8 cellular contexts compared by ENCODE assay signal in the genomic region with DNA sequence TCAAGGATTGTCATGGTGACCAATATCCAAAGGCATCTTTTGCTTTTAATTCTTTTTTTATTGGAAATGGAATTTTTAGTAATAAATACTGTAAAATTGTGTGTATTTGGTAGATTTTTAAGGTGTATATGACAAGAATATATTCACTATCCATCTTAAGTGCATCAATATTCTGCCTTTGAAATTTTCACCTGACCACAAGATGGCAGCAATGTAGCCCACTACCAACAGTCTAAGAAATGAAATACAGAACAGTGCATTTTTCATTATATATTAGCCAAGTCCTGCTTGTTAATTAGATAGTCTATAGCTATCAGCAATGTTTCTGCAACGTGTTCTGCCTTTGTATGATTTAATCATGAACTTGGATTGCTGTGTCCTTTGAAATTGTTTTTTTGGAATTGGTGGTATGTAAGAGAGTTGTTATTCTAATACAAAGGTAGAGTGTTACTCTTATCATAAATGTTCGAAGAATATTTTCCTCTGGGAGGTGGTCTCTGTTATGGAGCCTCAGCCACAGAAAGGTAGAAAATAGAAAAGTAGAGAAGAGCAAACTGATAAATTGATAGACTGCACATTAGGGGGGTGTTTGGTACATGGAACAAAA. TPM values are rescaled to one million over a fixed set of nuclear protein-coding genes. Genes with fewer than 3 reads are reported as not detected.
A peak's percentile ranks its signal among the peaks of the same experiment; 100 is the strongest.
DNase-seq lines count a peak whose midpoint lies in the region; ATAC-seq and TF ChIP-seq lines count a peak whose summit lies in the region.

No MANE protein-coding gene starts in this region.

- H3K4me1 Mint-ChIP-seq in activated CD4-positive, alpha-beta memory T cell treated with anti-CD3 and anti-CD28 coated beads for 36 hours (ENCODE audit: low read depth), result no peaks in the 10 kb centered on the region
- H3K4me1 Mint-ChIP-seq in activated CD4-positive, alpha-beta memory T cell treated with anti-CD3 and anti-CD28 coated beads, Interleukin-2, amount 10 ng/mL, durations not matched to agents 7 days and 5 days, result peaks cover 5% of the 10 kb centered on the region

- H3K4me3 ChIP-seq in HFF-Myc (replicated peaks; ENCODE audit: low read depth, low read length) (no peak overlapping the region), fibroblast of pulmonary artery (replicated peaks; ENCODE audit: low read depth, low read length) (no peak overlapping the region)

- no peak for ATAC-seq in HG02840 (IDR thresholded peaks at IDR 0.05; ENCODE audit: low FRiP score, unreplicated experiment)

- no peaks in the 10 kb centered on the region for H3K27me3 Mint-ChIP-seq in activated CD4-positive, alpha-beta memory T cell treated with anti-CD3 and anti-CD28 coated beads for 36 hours
- no peaks in the 10 kb centered on the region for H3K27me3 Mint-ChIP-seq in activated CD4-positive, alpha-beta memory T cell treated with anti-CD3 and anti-CD28 coated beads, Interleukin-2, amount 10 ng/mL, durations not matched to agents 7 days and 5 days

- H3K27ac ChIP-seq in RWPE1, result no peak overlapping the region

- no peaks in the 10 kb centered on the region for H3K36me3 Mint-ChIP-seq in activated CD4-positive, alpha-beta memory T cell treated with anti-CD3 and anti-CD28 coated beads for 36 hours
- no peaks in the 10 kb centered on the region for H3K36me3 Mint-ChIP-seq in activated CD4-positive, alpha-beta memory T cell treated with anti-CD3 and anti-CD28 coated beads, Interleukin-2, amount 10 ng/mL, durations not matched to agents 7 days and 5 days (ENCODE audit: low read depth)

- H3K9me3 Mint-ChIP-seq in activated CD4-positive, alpha-beta memory T cell treated with anti-CD3 and anti-CD28 coated beads for 36 hours, result no peaks in the 10 kb centered on the region
- H3K9me3 Mint-ChIP-seq in activated CD4-positive, alpha-beta memory T cell treated with anti-CD3 and anti-CD28 coated beads, Interleukin-2, amount 10 ng/mL, durations not matched to agents 7 days and 5 days, result no peaks in the 10 kb centered on the region

- H3K4me3 Mint-ChIP-seq in activated CD4-positive, alpha-beta memory T cell treated with anti-CD3 and anti-CD28 coated beads for 36 hours, result no peak overlapping the region
- H3K4me3 Mint-ChIP-seq in activated CD4-positive, alpha-beta memory T cell treated with anti-CD3 and anti-CD28 coated beads, Interleukin-2, amount 10 ng/mL, durations not matched to agents 7 days and 5 days, result no peak overlapping the region

- peak; percentile 51 for TF ChIP-seq CTCF in HFF-Myc (IDR thresholded peaks at IDR 0.05; ENCODE audit: low read depth, low read length, missing control alignments)
- peak; percentile 78 for TF ChIP-seq CTCF in RWPE1 (conservative IDR thresholded peaks at IDR 0.05; ENCODE audit: low read depth)
- peak; percentile 67 for TF ChIP-seq CTCF in fibroblast of pulmonary artery (IDR thresholded peaks at IDR 0.05; ENCODE audit: low read length, missing control alignments)

- intact Hi-C loops in activated CD4-positive, alpha-beta memory T cell treated with anti-CD3 and anti-CD28 coated beads for 36 hours (cut with micrococcal nuclease), result loop anchor here (1.0 to 5.0 kb wide), 3 partner anchors 33 to 292 kb away; no protein-coding TSS in a partner anchor

- POLR2A ChIA-PET in activated CD4-positive, alpha-beta memory T cell treated with anti-CD3 and anti-CD28 coated beads for 36 hours (lab: Charles Lee), result no interaction called here
- POLR2A ChIA-PET in activated CD4-positive, alpha-beta memory T cell treated with anti-CD3 and anti-CD28 coated beads, Interleukin-2, amount 10 ng/mL, durations not matched to agents 7 days and 5 days (lab: Charles Lee), result no interaction called here
- POLR2A ChIA-PET in RWPE1 (lab: Yijun Ruan, JAX; ENCODE audit: low non-redundant PET), result no interaction called here

- CTCF ChIA-PET in activated CD4-positive, alpha-beta memory T cell treated with anti-CD3 and anti-CD28 coated beads for 36 hours (lab: Charles Lee), result interaction anchor here (0.6 to 2.5 kb wide), 7 partner anchors 35 to 580 kb away, joined by 3 to 10 read pairs (median 4); no protein-coding TSS in a partner anchor
- CTCF ChIA-PET in activated CD4-positive, alpha-beta memory T cell treated with anti-CD3 and anti-CD28 coated beads, Interleukin-2, amount 10 ng/mL, durations not matched to agents 7 days and 5 days (lab: Charles Lee), result interaction anchor here (1.0 to 1.4 kb wide), 3 partner anchors 15 to 86 kb away, joined by 3 to 4 read pairs (median 3); no protein-coding TSS in a partner anchor
- CTCF ChIA-PET in RWPE1 (lab: Yijun Ruan, JAX), result interaction anchor here (0.8 to 0.9 kb wide), 2 partner anchors 86 to 88 kb away, joined by 3 read pairs; no protein-coding TSS in a partner anchor

- DNase-seq in activated CD4-positive, alpha-beta memory T cell treated with anti-CD3 and anti-CD28 coated beads for 36 hours, result peak; percentile 12
- no peak for DNase-seq in activated CD4-positive, alpha-beta memory T cell treated with anti-CD3 and anti-CD28 coated beads, Interleukin-2, amount 10 ng/mL, durations not matched to agents 7 days and 5 days
- peak; percentile 9 for DNase-seq in HFF-Myc (ENCODE audit: extremely low read depth, low read depth)
- DNase-seq in RWPE1 (ENCODE audit: low spot score), result peak; percentile 31
- DNase-seq in fibroblast of pulmonary artery (ENCODE audit: low read depth), result peak; percentile 73
- DNase-seq in retina, result peak; percentile 33
- DNase-seq in cerebellum (ENCODE audit: low spot score), result no peak

- H3K27ac Mint-ChIP-seq in activated CD4-positive, alpha-beta memory T cell treated with anti-CD3 and anti-CD28 coated beads for 36 hours, result no peak overlapping the region
- H3K27ac Mint-ChIP-seq in activated CD4-positive, alpha-beta memory T cell treated with anti-CD3 and anti-CD28 coated beads, Interleukin-2, amount 10 ng/mL, durations not matched to agents 7 days and 5 days, result no peak overlapping the region

RNA-seq across cellular contexts. Expression of a gene that starts 38.2 kb away (rescaled TPM):
- total RNA-seq in activated CD4-positive, alpha-beta memory T cell treated with anti-CD3 and anti-CD28 coated beads for 36 hours, result under 1 TPM in 1 of 2 experiments, not detected in 1; 0.34 TPM
- 1 to 10 TPM; 1.3 to 1.5 TPM for total RNA-seq in activated CD4-positive, alpha-beta memory T cell treated with anti-CD3 and anti-CD28 coated beads, Interleukin-2, amount 10 ng/mL, durations not matched to agents 7 days and 5 days
- 3.6 TPM for total RNA-seq in cerebellum

Comparison
In these comparisons a context has a peak if more than half of its experiments do, and no peak if none do; other contexts are left out.
1. DNase-seq: peak in activated CD4-positive, alpha-beta memory T cell treated with anti-CD3 and anti-CD28 coated beads for 36 hours (single experiment), HFF-Myc (single experiment), RWPE1 (single experiment), fibroblast of pulmonary artery (single experiment) and retina (single experiment); none in activated CD4-positive, alpha-beta memory T cell treated with anti-CD3 and anti-CD28 coated beads, Interleukin-2, amount 10 ng/mL, durations not matched to agents 7 days and 5 days (single experiment) and cerebellum (single experiment).
2. Peak in every context shown above with its lines, with median percentiles within 50 percentile points of each other: CTCF ChIP-seq.